In the genomic region with DNA sequence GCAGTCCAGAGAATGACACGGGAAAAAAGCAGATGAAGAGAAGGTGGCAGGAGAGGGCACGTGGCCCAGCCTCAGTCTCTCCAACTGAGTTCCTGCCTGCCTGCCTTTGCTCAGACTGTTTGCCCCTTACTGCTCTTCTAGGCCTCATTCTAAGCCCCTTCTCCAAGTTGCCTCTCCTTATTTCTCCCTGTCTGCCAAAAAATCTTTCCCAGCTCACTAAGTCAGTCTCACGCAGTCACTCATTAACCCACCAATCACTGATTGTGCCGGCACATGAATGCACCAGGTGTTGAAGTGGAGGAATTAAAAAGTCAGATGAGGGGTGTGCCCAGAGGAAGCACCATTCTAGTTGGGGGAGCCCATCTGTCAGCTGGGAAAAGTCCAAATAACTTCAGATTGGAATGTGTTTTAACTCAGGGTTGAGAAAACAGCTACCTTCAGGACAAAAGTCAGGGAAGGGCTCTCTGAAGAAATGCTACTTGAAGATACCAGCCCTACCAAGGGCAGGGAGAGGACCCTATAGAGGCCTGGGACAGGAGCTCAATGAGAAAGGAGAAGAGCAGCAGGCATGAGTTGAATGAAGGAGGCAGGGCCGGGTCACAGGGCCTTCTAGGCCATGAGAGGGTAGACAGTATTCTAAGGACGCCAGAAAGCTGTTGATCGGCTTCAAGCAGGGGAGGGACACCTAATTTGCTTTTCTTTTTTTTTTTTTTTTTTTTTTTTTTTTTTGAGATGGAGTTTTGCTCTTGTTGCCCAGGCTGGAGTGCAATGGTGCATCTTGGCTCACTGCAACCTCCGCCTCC, we compare ENCODE assay signal across 11 cellular contexts. TPM values are rescaled to one million over a fixed set of nuclear protein-coding genes. Genes with fewer than 3 reads are reported as not detected.
A peak's percentile ranks its signal among the peaks of the same experiment; 100 is the strongest.
DNase-seq lines count a peak whose midpoint lies in the region; ATAC-seq and TF ChIP-seq lines count a peak whose summit lies in the region.
"Had no signal": no experiment of that assay in that cellular context is flagged by ENCODE, and none has a peak within 500 bp of the region (broad histone marks: within the 10 kb centered on the region; RNA-seq: fewer than 3 reads in every experiment).

No MANE protein-coding gene starts in this region.

- 90 to 95% methylated on average over 7 to 8 of the region's 8 CpGs for WGBS in heart right ventricle, 2 donors
- 84% methylated on average over 8 of the region's 8 CpGs for WGBS in thymus

- peaks cover 0 to 13% (median 0%) of the 10 kb centered on the region in 9 donors for H3K36me3 ChIP-seq in heart right ventricle
- H3K36me3 ChIP-seq in thymus (ENCODE audit: control insufficient read depth, insufficient read depth), result peaks cover 86% of the 10 kb centered on the region

- peak overlapping the region in 6 of 10 donors; percentile 36 to 81 (median 75) for H3K27ac ChIP-seq in heart right ventricle
- H3K27ac ChIP-seq in thymus (ENCODE audit: low read depth), result peak overlapping the region; percentile 91

- ATAC-seq in heart right ventricle, result no peak
- ATAC-seq in left ventricle myocardium superior, result no peak
- ATAC-seq in HG02852 (IDR thresholded peaks at IDR 0.05; ENCODE audit: unreplicated experiment), result no peak
- ATAC-seq in GM19351 (IDR thresholded peaks at IDR 0.05; ENCODE audit: unreplicated experiment), result no peak
- ATAC-seq: HepG2 had no signal

- no peaks in the 10 kb centered on the region for H3K27me3 ChIP-seq in heart right ventricle
- no peaks in the 10 kb centered on the region for H3K27me3 ChIP-seq in thymus (ENCODE audit: control insufficient read depth, insufficient read depth)

- H3K4me3 Mint-ChIP-seq in activated T-helper 1 cell treated with anti-CD3 and anti-CD28 coated beads, Interleukin-12 subunit alpha, Interleukin-12 subunit beta, Interleukin-2, Interleukin-4 antibody, amounts not matched to agents 30 ng/mL and 10 ng/mL and 1 ng/mL, durations not matched to agents 14 hours and 24 hours and 36 hours, result peak overlapping the region; percentile 79

- intact Hi-C loops in heart right ventricle (cut with DNase I), result loop anchor here in 2 of 10 donors (5.0 to 10.0 kb wide), 3 partner anchors 61 to 153 kb away; no protein-coding TSS in a partner anchor
- intact Hi-C loops in left ventricle myocardium superior (cut with micrococcal nuclease), result no loop called here
- intact Hi-C loops in activated T-helper 1 cell treated with anti-CD3 and anti-CD28 coated beads, Interleukin-12 subunit alpha, Interleukin-12 subunit beta, Interleukin-2, Interleukin-4 antibody, amounts not matched to agents 30 ng/mL and 10 ng/mL and 1 ng/mL, durations not matched to agents 14 hours and 24 hours and 36 hours (cut with micrococcal nuclease), result no loop called here

- no peaks in the 10 kb centered on the region for H3K9me3 ChIP-seq in heart right ventricle
- H3K9me3 ChIP-seq in thymus (ENCODE audit: control insufficient read depth), result no peaks in the 10 kb centered on the region

- H3K4me3 ChIP-seq in heart right ventricle (peak overlapping the region in 1 of 10 donors; percentile 3), thymus (ENCODE audit: low read length) (no peak overlapping the region)

- H3K27me3 Mint-ChIP-seq in activated T-helper 1 cell treated with anti-CD3 and anti-CD28 coated beads, Interleukin-12 subunit alpha, Interleukin-12 subunit beta, Interleukin-2, Interleukin-4 antibody, amounts not matched to agents 30 ng/mL and 10 ng/mL and 1 ng/mL, durations not matched to agents 14 hours and 24 hours and 36 hours (ENCODE audit: insufficient read depth), result no peaks in the 10 kb centered on the region

- DNase-seq in heart right ventricle (no peak), left ventricle myocardium superior (no peak), left kidney (ENCODE audit: low read depth, low spot score) (peak; percentile 63)
- DNase-seq in activated T-helper 1 cell treated with anti-CD3 and anti-CD28 coated beads, Interleukin-12 subunit alpha, Interleukin-12 subunit beta, Interleukin-2, Interleukin-4 antibody, amounts not matched to agents 30 ng/mL and 10 ng/mL and 1 ng/mL, durations not matched to agents 14 hours and 24 hours and 36 hours (ENCODE audit: low spot score), result no peak
- DNase-seq in stimulated activated CD8-positive, alpha-beta memory T cell treated with anti-CD3 and anti-CD28 coated beads, Interleukin-4, amount 100 ng/mL, for 48 hours, result no peak
- DNase-seq: NCI-H1694 treated with DMSO at 0.1 percent for 48 hours; stimulated activated naive CD4-positive, alpha-beta T cell treated with Interleukin-2 at 50 U/mL for 16 hours had no signal

- peaks cover 0 to 72% (median 30%) of the 10 kb centered on the region in 9 donors for H3K4me1 ChIP-seq in heart right ventricle
- peaks cover 83% of the 10 kb centered on the region for H3K4me1 ChIP-seq in thymus (ENCODE audit: control insufficient read depth, insufficient read depth, low read length)

- peaks cover 92% of the 10 kb centered on the region for H3K36me3 Mint-ChIP-seq in activated T-helper 1 cell treated with anti-CD3 and anti-CD28 coated beads, Interleukin-12 subunit alpha, Interleukin-12 subunit beta, Interleukin-2, Interleukin-4 antibody, amounts not matched to agents 30 ng/mL and 10 ng/mL and 1 ng/mL, durations not matched to agents 14 hours and 24 hours and 36 hours (ENCODE audit: low read depth)

- H3K9me3 Mint-ChIP-seq in activated T-helper 1 cell treated with anti-CD3 and anti-CD28 coated beads, Interleukin-12 subunit alpha, Interleukin-12 subunit beta, Interleukin-2, Interleukin-4 antibody, amounts not matched to agents 30 ng/mL and 10 ng/mL and 1 ng/mL, durations not matched to agents 14 hours and 24 hours and 36 hours, result no peaks in the 10 kb centered on the region

- TF ChIP-seq CTCF in heart right ventricle (IDR thresholded peaks at IDR 0.05), result no peak

- H3K4me1 Mint-ChIP-seq in activated T-helper 1 cell treated with anti-CD3 and anti-CD28 coated beads, Interleukin-12 subunit alpha, Interleukin-12 subunit beta, Interleukin-2, Interleukin-4 antibody, amounts not matched to agents 30 ng/mL and 10 ng/mL and 1 ng/mL, durations not matched to agents 14 hours and 24 hours and 36 hours (ENCODE audit: low read depth), result peaks cover 97% of the 10 kb centered on the region

- H3K27ac Mint-ChIP-seq in activated T-helper 1 cell treated with anti-CD3 and anti-CD28 coated beads, Interleukin-12 subunit alpha, Interleukin-12 subunit beta, Interleukin-2, Interleukin-4 antibody, amounts not matched to agents 30 ng/mL and 10 ng/mL and 1 ng/mL, durations not matched to agents 14 hours and 24 hours and 36 hours, result peak overlapping the region; percentile 99

RNA-seq across cellular contexts. Expression of a gene that starts 40.9 kb away (rescaled TPM):
- total RNA-seq in heart right ventricle (100 to 1,000 TPM; 115 to 182 (median 136) TPM), left ventricle myocardium superior (149 TPM)
- polyA plus RNA-seq in heart right ventricle (100 to 1,000 TPM in 1 of 2 donors, 10 to 100 TPM in 1; 82.4 to 420 TPM), thymus (237 TPM)
- total RNA-seq in activated T-helper 1 cell treated with anti-CD3 and anti-CD28 coated beads, Interleukin-12 subunit alpha, Interleukin-12 subunit beta, Interleukin-2, Interleukin-4 antibody, amounts not matched to agents 30 ng/mL and 10 ng/mL and 1 ng/mL, durations not matched to agents 14 hours and 24 hours and 36 hours, result 228 and 229 TPM in 2 replicates

RNA-seq across cellular contexts. Expression of a gene that starts 50.0 kb away (rescaled TPM):
- total RNA-seq in heart right ventricle (10 to 100 TPM; 14.9 to 35.7 (median 22.7) TPM), left ventricle myocardium superior (24.5 TPM)
- polyA plus RNA-seq in heart right ventricle (10 to 100 TPM; 13.7 to 15.1 TPM), thymus (9.3 TPM)
- total RNA-seq in activated T-helper 1 cell treated with anti-CD3 and anti-CD28 coated beads, Interleukin-12 subunit alpha, Interleukin-12 subunit beta, Interleukin-2, Interleukin-4 antibody, amounts not matched to agents 30 ng/mL and 10 ng/mL and 1 ng/mL, durations not matched to agents 14 hours and 24 hours and 36 hours, result 13.2 and 13.6 TPM in 2 replicates
